Comparison of ENCODE assay signal across 19 cellular contexts in the genomic region with DNA sequence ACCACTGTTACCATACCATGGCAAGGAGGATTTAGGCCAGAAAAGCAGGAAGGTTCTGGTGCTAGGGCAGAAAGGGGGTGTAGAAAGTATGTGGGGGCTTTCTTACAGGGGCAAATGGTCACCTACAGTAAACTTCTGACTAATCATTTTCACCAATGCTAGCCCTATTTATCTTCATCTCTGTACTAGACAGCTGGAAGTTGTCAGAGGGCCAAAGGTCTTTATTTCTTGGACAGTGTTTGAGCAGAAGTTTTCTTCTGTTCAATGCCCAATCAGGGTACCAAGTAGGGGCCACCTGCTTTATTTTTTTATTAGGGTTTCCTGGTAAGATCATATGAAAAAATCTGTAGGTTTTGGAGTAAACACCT. TPM values are rescaled to one million over a fixed set of nuclear protein-coding genes. Genes with fewer than 3 reads are reported as not detected.
DNase-seq lines count a peak whose midpoint lies in the region; ATAC-seq, FAIRE-seq and TF ChIP-seq lines count a peak whose summit lies in the region.
"Had no signal": no experiment of that assay in that cellular context is flagged by ENCODE, and none has a peak within 500 bp of the region (broad histone marks: within the 10 kb centered on the region; RNA-seq: fewer than 3 reads in every experiment).

No MANE protein-coding gene starts in this region.

- POLR2A ChIA-PET in A549 (lab: Yijun Ruan, JAX), result no interaction called here
- POLR2A ChIA-PET in CD8-positive, alpha-beta T cell (lab: Charles Lee), result no interaction called here

- H3K4me1 ChIP-seq in A549 (peaks cover 71% of the 10 kb centered on the region), astrocyte (ENCODE audit: insufficient read depth, low read length) (peaks cover 40% of the 10 kb centered on the region), gastroesophageal sphincter (peaks cover 12 to 77% (median 36%) of the 10 kb centered on the region in 3 donors)
- H3K4me1 ChIP-seq in CD8-positive, alpha-beta T cell (ENCODE audit: insufficient read depth, low read length), result peaks cover 70% of the 10 kb centered on the region

- no peak for DNase-seq in A549 (ENCODE audit: low read depth in 1 of 2, low spot score in 1 of 2)
- no peak for DNase-seq in CD8-positive, alpha-beta T cell
- no peak for DNase-seq in astrocyte (ENCODE audit: low read depth)
- no peak for DNase-seq in naive B cell
- DNase-seq in activated gamma-delta T cell (lab: John Stamatoyannopoulos, UW), result no peak
- DNase-seq in NCI-H774 (lab: John Stamatoyannopoulos, UW), result no peak
- DNase-seq: activated CD4-positive, alpha-beta T cell treated with anti-CD3 and anti-CD28 coated beads for 48 hours; DMS53; KG1; kidney; NCI-H1105 treated with DMSO at 0.1 percent for 48 hours; NCI-H2171 treated with DMSO at 0.1 percent for 48 hours; pancreas; SHP77 treated with DMSO at 0.1 percent for 48 hours; stomach; T1000 had no signal

- H3K27ac Mint-ChIP-seq in CD8-positive, alpha-beta T cell, result peak overlapping the region; percentile 16
- H3K27ac Mint-ChIP-seq in astrocyte (ENCODE audit: unreplicated experiment), result no peak overlapping the region
- peak overlapping the region in 5 of 6 donors; percentile 61 to 90 (median 74) for H3K27ac Mint-ChIP-seq in naive B cell

- FAIRE-seq in A549 (lab: Jason Lieb, UNC) (no peak), astrocyte (lab: Jason Lieb, UNC) (no peak)
- FAIRE-seq: colon, kidney, pancreas had no signal

- H3K9ac ChIP-seq in astrocyte (ENCODE audit: low read length), result no peak overlapping the region

- TF ChIP-seq EP300 in A549 (IDR thresholded peaks at IDR 0.05) (no peak), gastroesophageal sphincter (IDR thresholded peaks at IDR 0.05) (no peak)

- H2AFZ ChIP-seq in astrocyte (ENCODE audit: low read depth, low read length), result no peak overlapping the region

- CTCF ChIA-PET in A549 (lab: Yijun Ruan, JAX), result no interaction called here
- CTCF ChIA-PET in CD8-positive, alpha-beta T cell (lab: Charles Lee), result interaction anchor here (1.8 kb wide), 1 partner anchor 10 kb away, joined by 5 read pairs; no protein-coding TSS in a partner anchor

- intact Hi-C loops in CD8-positive, alpha-beta T cell (cut with DNase I, micrococcal nuclease), result loop anchor here in 1 of 2 experiments (5.0 kb wide), 1 partner anchor 33 kb away; no protein-coding TSS in a partner anchor

- H3K9me3 Mint-ChIP-seq in CD8-positive, alpha-beta T cell, result no peaks in the 10 kb centered on the region
- H3K9me3 Mint-ChIP-seq in astrocyte (ENCODE audit: unreplicated experiment) (no peaks in the 10 kb centered on the region), naive B cell (no peaks in the 10 kb centered on the region)

- no peak overlapping the region for H3K4me3 Mint-ChIP-seq in CD8-positive, alpha-beta T cell
- no peak overlapping the region for H3K4me3 Mint-ChIP-seq in astrocyte (ENCODE audit: unreplicated experiment)
- H3K4me3 Mint-ChIP-seq in naive B cell, result peak overlapping the region in 4 of 8 donors; percentile 5 to 64 (median 39)

- peaks cover 98% of the 10 kb centered on the region for H3K79me2 ChIP-seq in astrocyte (ENCODE audit: insufficient read depth, low read length)

- peak overlapping the region; percentile 62; the same call in 2 of the 3 replicates for H3K4me2 ChIP-seq in A549
- peak overlapping the region; percentile 37 for H3K4me2 ChIP-seq in astrocyte (ENCODE audit: low read length)

- TF ChIP-seq POLR2A in A549 (IDR thresholded peaks at IDR 0.05; ENCODE audit: low read length), result no peak
- TF ChIP-seq POLR2A in gastroesophageal sphincter (IDR thresholded peaks at IDR 0.05), result no peak

- H3K27ac ChIP-seq in A549, result peak overlapping the region; percentile 56 to 57; a peak in 4 of 6 replicates
- H3K27ac ChIP-seq in CD8-positive, alpha-beta T cell (ENCODE audit: low read depth, low read length), result no peak overlapping the region
- no peak overlapping the region for H3K27ac ChIP-seq in astrocyte (ENCODE audit: low read depth, low read length)
- no peak overlapping the region for H3K27ac ChIP-seq in gastroesophageal sphincter

- H3K4me3 ChIP-seq in A549 (no peak overlapping the region), astrocyte (ENCODE audit: insufficient read depth, low read depth, low read length) (no peak overlapping the region), gastroesophageal sphincter (no peak overlapping the region)
- no peak overlapping the region for H3K4me3 ChIP-seq in CD8-positive, alpha-beta T cell (ENCODE audit: low read depth, low read length)
- H3K4me3 ChIP-seq: pancreas, stomach had no signal

- TF ChIP-seq RAD21 in A549 (conservative IDR thresholded peaks at IDR 0.05 in 1 of 2, IDR thresholded peaks at IDR 0.05 in 1 of 2), result no peak

- H4K20me1 ChIP-seq in astrocyte (ENCODE audit: insufficient read depth, low read length), result peaks cover 94% of the 10 kb centered on the region

- H3K4me1 Mint-ChIP-seq in CD8-positive, alpha-beta T cell (ENCODE audit: low read depth), result peaks cover 83% of the 10 kb centered on the region
- peaks cover 72% of the 10 kb centered on the region for H3K4me1 Mint-ChIP-seq in astrocyte (ENCODE audit: low read depth, unreplicated experiment)
- peaks cover 58 to 97% (median 84%) of the 10 kb centered on the region in 3 donors for H3K4me1 Mint-ChIP-seq in naive B cell

- H3K36me3 Mint-ChIP-seq in CD8-positive, alpha-beta T cell, result no peaks in the 10 kb centered on the region
- H3K36me3 Mint-ChIP-seq in astrocyte (ENCODE audit: low read depth, unreplicated experiment) (peaks cover 2% of the 10 kb centered on the region), naive B cell (peaks cover 0 to 2% of the 10 kb centered on the region in 2 donors)

- H3K27me3 ChIP-seq in CD8-positive, alpha-beta T cell (ENCODE audit: insufficient read depth, low read length), result no peaks in the 10 kb centered on the region
- H3K27me3 ChIP-seq in astrocyte (ENCODE audit: insufficient read depth, low read length), result no peaks in the 10 kb centered on the region
- no peaks in the 10 kb centered on the region for H3K27me3 ChIP-seq in gastroesophageal sphincter
- H3K27me3 ChIP-seq: pancreas, stomach had no signal

- TF ChIP-seq CTCF in A549 (IDR thresholded peaks at IDR 0.05) (no peak), astrocyte (IDR thresholded peaks at IDR 0.05; ENCODE audit: insufficient read depth, low read depth, low read length) (no peak), gastroesophageal sphincter (IDR thresholded peaks at IDR 0.05) (no peak)
- TF ChIP-seq CTCF in CD8-positive, alpha-beta T cell (IDR thresholded peaks at IDR 0.05), result no peak

- no peak for ATAC-seq in A549
- ATAC-seq in CD8-positive, alpha-beta T cell, result no peak
- ATAC-seq in naive B cell (ENCODE audit: low read depth in 2 of 2), result no peak
- ATAC-seq in gastroesophageal sphincter, result no peak
- ATAC-seq in HG02852 (IDR thresholded peaks at IDR 0.05; ENCODE audit: unreplicated experiment), result no peak
- ATAC-seq: pancreas had no signal

- no peaks in the 10 kb centered on the region for H3K27me3 Mint-ChIP-seq in CD8-positive, alpha-beta T cell (ENCODE audit: low read depth)
- H3K27me3 Mint-ChIP-seq in astrocyte (ENCODE audit: low read depth, unreplicated experiment), result no peaks in the 10 kb centered on the region
- no peaks in the 10 kb centered on the region for H3K27me3 Mint-ChIP-seq in naive B cell

- H3K9me3 ChIP-seq in A549, result no peaks in the 10 kb centered on the region
- no peaks in the 10 kb centered on the region for H3K9me3 ChIP-seq in CD8-positive, alpha-beta T cell (ENCODE audit: low read length)
- H3K9me3 ChIP-seq in astrocyte (ENCODE audit: insufficient read depth, low read depth, low read length), result no peaks in the 10 kb centered on the region
- H3K9me3 ChIP-seq in gastroesophageal sphincter, result no peaks in the 10 kb centered on the region
- H3K9me3 ChIP-seq: pancreas, stomach had no signal

- no peaks in the 10 kb centered on the region for H3K36me3 ChIP-seq in CD8-positive, alpha-beta T cell (ENCODE audit: insufficient read depth, low read length)
- H3K36me3 ChIP-seq in astrocyte (ENCODE audit: insufficient read depth, low read length) (no peaks in the 10 kb centered on the region), gastroesophageal sphincter (no peaks in the 10 kb centered on the region)
- H3K36me3 ChIP-seq: pancreas, stomach had no signal

TF ChIP-seq in A549, 52 proteins besides CTCF, POLR2A, EP300 and RAD21 (continues in another document):
- TF ChIP-seq HDAC2 (IDR thresholded peaks at IDR 0.05) (no peak), ZSCAN20 (CRISPR knock-in tag; IDR thresholded peaks at IDR 0.05) (no peak), ESRRA (IDR thresholded peaks at IDR 0.05; ENCODE audit: borderline replicate concordance, low read length) (no peak), FOSB (CRISPR knock-in tag; IDR thresholded peaks at IDR 0.05) (no peak), POLR2AphosphoS2 (conservative IDR thresholded peaks at IDR 0.05; ENCODE audit: low read length) (no peak), SREBF2 (IDR thresholded peaks at IDR 0.05) (no peak), FOXS1 (CRISPR knock-in tag; IDR thresholded peaks at IDR 0.05) (no peak), RCOR1 (IDR thresholded peaks at IDR 0.05; ENCODE audit: low read depth, low read length) (no peak), FOSL2 (IDR thresholded peaks at IDR 0.05) (no peak), FOSL2 (CRISPR knock-in tag; IDR thresholded peaks at IDR 0.05) (no peak), JUN (IDR thresholded peaks at IDR 0.05) (no peak), PBX3 (IDR thresholded peaks at IDR 0.05) (no peak), MAZ (IDR thresholded peaks at IDR 0.05; ENCODE audit: borderline replicate concordance, low read depth, low read length) (no peak)

RNA-seq across cellular contexts. Expression of gene MAP4K4, which starts 37.6 kb away (rescaled TPM):
- 82.2 and 91.4 TPM in 2 replicates for polyA plus RNA-seq in A549 (2011; rRNA removed)
- 34.1 and 37.0 TPM in 2 replicates for polyA plus RNA-seq in A549 (2012; cell fraction: cytosol; rRNA removed)
- polyA plus RNA-seq in A549 (2012; cell fraction: nucleus; rRNA removed), result 34.7 and 47.6 TPM in 2 replicates
- polyA plus RNA-seq in A549 (2017; fragmentation: RNase III; extraction: RNeasy Plus Mini Kit Qiagen cat#74134 plus additional on column Dnase treatment), result 60.8 to 69.6 TPM (median 61.9 TPM) in 3 replicates
- polyA minus RNA-seq in A549 (2011; rRNA and poly(A)+ RNA removed), result 122 and 124 TPM in 2 replicates
- 10 to 100 TPM; 72.4 TPM for total RNA-seq in CD8-positive, alpha-beta T cell
- 204 and 231 TPM in 2 replicates for total RNA-seq in astrocyte
- 10 to 100 TPM; 11.8 to 36.0 (median 20.3) TPM for polyA plus RNA-seq in naive B cell (ENCODE audit: low read depth in 6 of 6)
- total RNA-seq in gastroesophageal sphincter, result 10 to 100 TPM; 35.8 to 59.5 (median 48.9) TPM

Comparison
In these comparisons a context has a peak if more than half of its experiments do, and no peak if none do; other contexts are left out.
1. H3K27ac ChIP-seq: peak in A549 (2 of 2); none in CD8-positive, alpha-beta T cell (single experiment), astrocyte (single experiment) and gastroesophageal sphincter (0 of 4).